In the genomic region with DNA sequence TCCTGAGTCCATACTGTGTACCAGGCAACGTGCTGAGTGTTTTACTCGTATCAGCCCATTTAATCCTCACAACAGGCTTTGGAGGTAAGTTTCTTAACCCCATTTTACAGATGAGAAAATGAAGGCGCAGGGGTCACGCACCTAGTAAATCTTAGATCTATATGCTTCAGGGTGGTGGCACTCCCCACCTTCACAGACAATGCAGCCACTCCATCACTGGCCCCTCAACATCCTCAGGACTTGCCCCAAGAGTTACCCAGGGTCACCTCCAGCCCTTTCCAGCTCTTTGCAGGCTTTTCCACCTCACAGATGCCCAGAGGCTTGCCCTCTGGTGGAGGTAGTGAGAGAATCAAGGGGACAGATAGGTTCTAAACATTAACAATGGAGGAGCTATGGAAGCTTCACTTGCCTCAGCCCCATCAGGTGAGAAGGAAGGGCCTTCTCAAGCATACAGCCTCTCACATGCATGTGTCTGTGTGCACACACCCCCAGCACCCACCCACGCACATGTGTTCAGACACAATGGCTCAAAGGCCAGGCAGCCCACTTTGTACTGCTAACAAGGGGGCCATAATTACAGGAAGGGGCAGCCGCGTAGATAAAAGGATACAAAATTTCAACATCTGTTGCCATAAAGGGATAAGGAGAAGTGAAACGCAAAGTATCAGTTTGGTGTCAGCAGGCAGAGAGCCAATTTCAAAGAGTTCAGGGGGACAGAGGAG, we compare ENCODE assay signal across 1 cellular context.
TF ChIP-seq lines count a peak whose summit lies in the region.

No MANE protein-coding gene starts in this region.

TF ChIP-seq in HCT116, 20 proteins besides CTCF, POLR2A, EP300 and RAD21 (continued from another document):
- TF ChIP-seq, protein P1, sequence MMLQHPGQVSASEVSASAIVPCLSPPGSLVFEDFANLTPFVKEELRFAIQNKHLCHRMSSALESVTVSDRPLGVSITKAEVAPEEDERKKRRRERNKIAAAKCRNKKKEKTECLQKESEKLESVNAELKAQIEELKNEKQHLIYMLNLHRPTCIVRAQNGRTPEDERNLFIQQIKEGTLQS (IDR thresholded peaks at IDR 0.05): no peak
- TF ChIP-seq SIN3A (IDR thresholded peaks at IDR 0.05; ENCODE audit: low read depth): no peak
- no peak for TF ChIP-seq ZNF274 (IDR thresholded peaks at IDR 0.05; ENCODE audit: low read depth, low read length)
- no peak for TF ChIP-seq SP1 (IDR thresholded peaks at IDR 0.05; ENCODE audit: low read depth)
- TF ChIP-seq, protein P2, sequence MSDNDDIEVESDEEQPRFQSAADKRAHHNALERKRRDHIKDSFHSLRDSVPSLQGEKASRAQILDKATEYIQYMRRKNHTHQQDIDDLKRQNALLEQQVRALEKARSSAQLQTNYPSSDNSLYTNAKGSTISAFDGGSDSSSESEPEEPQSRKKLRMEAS (IDR thresholded peaks at IDR 0.05): no peak
- no peak for TF ChIP-seq ELF1 (IDR thresholded peaks at IDR 0.05; ENCODE audit: borderline replicate concordance, low read depth)
- no peak for TF ChIP-seq JUND (IDR thresholded peaks at IDR 0.05)
- TF ChIP-seq CBX3 (IDR thresholded peaks at IDR 0.05; ENCODE audit: low read depth): no peak
- no peak for TF ChIP-seq EZH2phosphoT487 (IDR thresholded peaks at IDR 0.05; ENCODE audit: borderline replicate concordance)
